In genomic region chr12:107450541-107450940, GRCh38 we compare ENCODE assay signal across 24 cellular contexts.
DNase-seq lines count a peak whose midpoint lies in the region; ATAC-seq and TF ChIP-seq lines count a peak whose summit lies in the region.
"Had no signal": no experiment of that assay in that cellular context is flagged by ENCODE, and none has a peak within 500 bp of the region (broad histone marks: within the 10 kb centered on the region; RNA-seq: fewer than 3 reads in every experiment).

No MANE protein-coding gene starts in this region.

- TF ChIP-seq CTCF in VCaP (conservative IDR thresholded peaks at IDR 0.05) = no peak

- ATAC-seq in GM18505 (IDR thresholded peaks at IDR 0.05; ENCODE audit: unreplicated experiment) = no peak
- ATAC-seq: CD8-positive, alpha-beta T cell; HepG2 had no signal

- peak; percentile 11 for DNase-seq in NCI-H82 (lab: John Stamatoyannopoulos, UW)
- DNase-seq in NCI-H82 treated with DMSO at 0.1 percent for 48 hours (lab: John Stamatoyannopoulos, UW; ENCODE audit: unreplicated experiment) = no peak
- peak; percentile 28 for DNase-seq in iPS-NIHi7 (ENCODE audit: extremely low spot score)
- DNase-seq in NCI-H1417 (lab: John Stamatoyannopoulos, UW) = no peak
- no peak for DNase-seq in islet precursor cell
- no peak for DNase-seq in COLO829 (ENCODE audit: low spot score)
- DNase-seq: BE2C; CD8-positive, alpha-beta T cell; DND-41; GDM1; Karpas-422; MM.1S; NCI-H1092 treated with DMSO at 0.1 percent for 48 hours; NCI-H1694 treated with DMSO at 0.1 percent for 48 hours; NCI-H2107; NCI-H226; NCI-H524 treated with DMSO at 0.1 percent for 48 hours; NK-92 treated with Interleukin-12 subunit alpha and Interleukin-12 subunit beta, amount 100 ng/mL, for 24 hours; OCI-M1 had no signal

- H3K27ac ChIP-seq in VCaP = peak overlapping the region; percentile 63
- H3K27ac ChIP-seq: 22Rv1, RWPE1 had no signal

- TF ChIP-seq POLR2A in GM18505 (IDR thresholded peaks at IDR 0.05; ENCODE audit: borderline replicate concordance, extremely low read depth, insufficient read depth, insufficient read length) = no peak

Comparison
In these comparisons a context has a peak if more than half of its experiments do, and no peak if none do; other contexts are left out.
1. DNase-seq: peak in NCI-H82 (single experiment) and iPS-NIHi7 (single experiment); none in NCI-H82 treated with DMSO at 0.1 percent for 48 hours (single experiment), NCI-H1417 (0 of 3), islet precursor cell (single experiment) and COLO829 (single experiment).